27 cellular contexts compared by ENCODE assay signal in genomic region chr11:46129133-46129532, GRCh38.
"Had no signal": no experiment of that assay in that cellular context is flagged by ENCODE, and none has a peak within 500 bp of the region (broad histone marks: within the 10 kb centered on the region; RNA-seq: fewer than 3 reads in every experiment).

No MANE protein-coding gene starts in this region.

- H2AFZ ChIP-seq: neural progenitor cell, parathyroid adenoma had no signal

- H3K9ac ChIP-seq: neural progenitor cell, parathyroid adenoma had no signal

- H3K4me1 ChIP-seq: neural progenitor cell, parathyroid adenoma, psoas muscle, thyroid gland, tibial nerve, vagina had no signal

- ATAC-seq: naive thymus-derived CD4-positive, alpha-beta T cell; natural killer cell; psoas muscle; right cardiac atrium; sciatic nerve; stimulated activated effector memory CD8-positive, alpha-beta T cell treated with anti-CD3 and anti-CD28 coated beads, Interleukin-12 subunit alpha, Interleukin-12 subunit beta, amount 100 ng/mL, for 72 hours; stimulated activated naive B cell treated with anti-CD40 and anti-IgM and Interleukin-4, amounts not matched to agents 10 μg/mL and 1 μg/mL and 100 μg/mL, for 72 hours had no signal

- H3K9me3 ChIP-seq: ovary, psoas muscle, spleen, stomach, thoracic aorta, thyroid gland, tibial nerve, upper lobe of left lung, vagina had no signal

- H3K4me2 ChIP-seq: neural progenitor cell, smooth muscle cell had no signal

- H3K27me3 ChIP-seq: neural progenitor cell, ovary, spleen, stomach, thyroid gland, tibial nerve, upper lobe of left lung, vagina had no signal

- H3K79me2 ChIP-seq: parathyroid adenoma had no signal

- FAIRE-seq: urothelium cell line had no signal

- H3K36me3 ChIP-seq: neural progenitor cell, ovary, spleen, stomach, thoracic aorta, thyroid gland, tibial nerve, upper lobe of left lung, vagina had no signal

- DNase-seq: naive thymus-derived CD4-positive, alpha-beta T cell; natural killer cell; occipital lobe; ovary; posterior cingulate gyrus; psoas muscle; right cardiac atrium; spleen; stimulated activated CD4-positive, alpha-beta T cell treated with anti-CD3 and anti-CD28 coated beads, Interleukin-12 subunit alpha, Interleukin-12 subunit beta, amount 100 ng/mL, for 4 hours; stimulated activated CD4-positive, alpha-beta T cell treated with anti-CD3 and anti-CD28 coated beads, Interleukin-1b, Interleukin-23, amount 100 ng/mL, for 48 hours; stimulated activated CD4-positive, alpha-beta T cell treated with anti-CD3 and anti-CD28 coated beads, Interleukin-4, amount 100 ng/mL, for 1 hour; stimulated activated naive B cell treated with anti-CD40 and anti-IgM and Interleukin-4, amounts not matched to agents 10 μg/mL and 1 μg/mL and 100 μg/mL, for 72 hours; stimulated activated naive CD4-positive, alpha-beta T cell treated with Interleukin-2 at 50 U/mL for 16 hours; stomach; thyroid gland; trophoblast cell; upper lobe of left lung had no signal

- H3K4me3 ChIP-seq: neural progenitor cell, ovary, psoas muscle, skin epidermis, smooth muscle cell, spleen, stomach, thoracic aorta, thyroid gland, tibial nerve, upper lobe of left lung, vagina had no signal

- H3K27ac ChIP-seq: neural progenitor cell, ovary, parathyroid adenoma, psoas muscle, skin epidermis, spleen, stomach, thoracic aorta, thyroid gland, tibial nerve, upper lobe of left lung, vagina had no signal
